In genomic region chr11:119134389-119134978, GRCh38 we compare ENCODE assay signal across 9 cellular contexts. TPM values are rescaled to one million over a fixed set of nuclear protein-coding genes. Genes with fewer than 3 reads are reported as not detected.
DNase-seq lines count a peak whose midpoint lies in the region; ATAC-seq and TF ChIP-seq lines count a peak whose summit lies in the region.
"Had no signal": no experiment of that assay in that cellular context is flagged by ENCODE, and none has a peak within 500 bp of the region (broad histone marks: within the 10 kb centered on the region; RNA-seq: fewer than 3 reads in every experiment).

No MANE protein-coding gene starts in this region.

- peak; percentile 31 for DNase-seq in A673 (ENCODE audit: low spot score)
- DNase-seq in GM20000 (ENCODE audit: low spot score), result no peak
- peak; percentile 16 for DNase-seq in iris pigment epithelial cell (ENCODE audit: low read depth)
- no peak for DNase-seq in mucosa of gallbladder (ENCODE audit: low spot score)
- no peak for DNase-seq in effector CD4-positive, alpha-beta T cell
- no peak for DNase-seq in NCI-H1105 treated with DMSO at 0.1 percent for 48 hours (lab: John Stamatoyannopoulos, UW)
- DNase-seq: T-helper 9 cell had no signal

- intact Hi-C loops in A673 (cut with micrococcal nuclease; ENCODE audit: unreplicated experiment), result no loop called here

- CTCF ChIA-PET in A673 (lab: Charles Lee), result no interaction called here

- ATAC-seq in GM21447 (IDR thresholded peaks at IDR 0.05; ENCODE audit: unreplicated experiment), result no peak

- H3K27ac ChIP-seq in A673 (ENCODE audit: low read depth, low read length, poor library complexity, severe bottlenecking), result no peak overlapping the region

- H3K36me3 ChIP-seq in A673 (ENCODE audit: insufficient read depth, low read length, poor library complexity, severe bottlenecking), result peaks cover 25% of the 10 kb centered on the region

- no peaks in the 10 kb centered on the region for H3K27me3 ChIP-seq in A673 (replicated peaks; ENCODE audit: insufficient read depth, low read depth, low read length, poor library complexity)

- TF ChIP-seq CTCF in A673 (conservative IDR thresholded peaks at IDR 0.05; ENCODE audit: low read depth, low read length), result peak; percentile 72
- TF ChIP-seq CTCF in GM20000 (IDR thresholded peaks at IDR 0.05; ENCODE audit: extremely low read depth, missing control alignments), result peak; percentile 26
- peak; percentile 45; the same call in 1 of the 2 replicates for TF ChIP-seq CTCF in WI38 (IDR thresholded peaks at IDR 0.05; ENCODE audit: low read depth, low read length)

- POLR2A ChIA-PET in A673 (lab: Charles Lee; ENCODE audit: low non-redundant PET), result no interaction called here

- no peaks in the 10 kb centered on the region for H3K9me3 ChIP-seq in A673 (ENCODE audit: low read depth, low read length, poor library complexity, severe bottlenecking)

- no peaks in the 10 kb centered on the region for H3K4me1 ChIP-seq in A673 (ENCODE audit: insufficient read depth, low read length, poor library complexity, severe bottlenecking)

- BruUV-seq in A673 (replicated peaks; lab: Mats Ljungman, UMichigan), result no TSS peak

- H3K4me3 ChIP-seq in A673 (ENCODE audit: low read depth, low read length, poor library complexity, severe bottlenecking) (no peak overlapping the region), WI38 (ENCODE audit: low read depth, low read length) (no peak overlapping the region)

RNA-seq across cellular contexts. Expression of gene HINFP, which starts 13.1 kb away (rescaled TPM):
- 31.7 and 31.9 TPM in 2 replicates for total RNA-seq in A673 (2021)
- total RNA-seq in mucosa of gallbladder, result 35.9 TPM

RNA-seq across cellular contexts. Expression of gene ABCG4, which starts 14.4 kb away (rescaled TPM):
- total RNA-seq in A673 (2021) (0.33 TPM in 1 of 2 replicates, not detected in the other), mucosa of gallbladder (0.17 TPM)

RNA-seq across cellular contexts. Expression of gene C2CD2L, which starts 27.3 kb away (rescaled TPM):
- 17.1 and 17.8 TPM in 2 replicates for total RNA-seq in A673 (2021)
- total RNA-seq in mucosa of gallbladder, result 21.9 TPM

RNA-seq across cellular contexts. Expression of gene DPAGT1, which starts 32.8 kb away (rescaled TPM):
- total RNA-seq in A673 (2021), result 102 and 115 TPM in 2 replicates
- 65.9 TPM for total RNA-seq in mucosa of gallbladder

RNA-seq across cellular contexts. Expression of gene NLRX1, which starts 34.0 kb away (rescaled TPM):
- total RNA-seq in A673 (2021), result 1.4 and 2.7 TPM in 2 replicates
- total RNA-seq in mucosa of gallbladder, result 24.6 TPM

Comparison
In these comparisons a context has a peak if more than half of its experiments do, and no peak if none do; other contexts are left out.
1. DNase-seq: peak in A673 (single experiment) and iris pigment epithelial cell (single experiment); none in GM20000 (single experiment), mucosa of gallbladder (single experiment), effector CD4-positive, alpha-beta T cell (single experiment) and NCI-H1105 treated with DMSO at 0.1 percent for 48 hours (single experiment).
2. Peak in every context shown above with its lines, with median percentiles within 50 percentile points of each other: CTCF ChIP-seq.